In genomic region chr12:116901612-116902011, GRCh38 we compare ENCODE assay signal across 38 cellular contexts. TPM values are rescaled to one million over a fixed set of nuclear protein-coding genes. Genes with fewer than 3 reads are reported as not detected.
"Had no signal": no experiment of that assay in that cellular context is flagged by ENCODE, and none has a peak within 500 bp of the region (broad histone marks: within the 10 kb centered on the region; RNA-seq: fewer than 3 reads in every experiment).

No MANE protein-coding gene starts in this region.

- H3K9me3 ChIP-seq: MG63 had no signal

- H3K36me3 ChIP-seq: MG63 had no signal

- DNase-seq: Karpas-422, Kasumi-1, MG63, MM.1S, MV-4-11, NCI-H1048, NCI-H1092, NCI-H1092 treated with DMSO at 0.1 percent for 48 hours, NCI-H1105, NCI-H1105 treated with DMSO at 0.1 percent for 48 hours, NCI-H1417, NCI-H1417 treated with DMSO at 0.1 percent for 48 hours, NCI-H1436, NCI-H1436 treated with DMSO at 0.1 percent for 48 hours, NCI-H146, NCI-H1694, NCI-H1694 treated with DMSO at 0.1 percent for 48 hours, NCI-H187, NCI-H187 treated with DMSO at 0.1 percent for 48 hours, NCI-H1930, NCI-H2029, NCI-H2029 treated with DMSO at 0.1 percent for 48 hours, NCI-H2081, NCI-H2081 treated with DMSO at 0.1 percent for 48 hours, NCI-H2107, NCI-H2171, NCI-H2171 treated with DMSO at 0.1 percent for 48 hours, NCI-H2227 treated with DMSO at 0.1 percent for 48 hours, NCI-H226, NCI-H345, NCI-H446, NCI-H446 treated with DMSO at 0.1 percent for 48 hours, NCI-H510A, NCI-H510A treated with DMSO at 0.1 percent for 48 hours, NCI-H524, NCI-H524 treated with DMSO at 0.1 percent for 48 hours had no signal

- H3K4me3 ChIP-seq: MG63 had no signal

RNA-seq across cellular contexts. Expression of gene HRK, which starts 20.4 kb away (rescaled TPM):
- total RNA-seq: LHCN-M2, M059J had no signal
